In genomic region chr20:22680031-22680740, GRCh38 we compare ENCODE assay signal across 26 cellular contexts.
"Had no signal": no experiment of that assay in that cellular context is flagged by ENCODE, and none has a peak within 500 bp of the region (broad histone marks: within the 10 kb centered on the region; RNA-seq: fewer than 3 reads in every experiment).

No MANE protein-coding gene starts in this region.

- ATAC-seq: SK-N-SH treated with all-trans-retinoic acid at 6 μM for 48 hours had no signal

- H3K4me3 ChIP-seq: MG63, Peyer's patch, SJSA1 had no signal

- H3K27ac ChIP-seq: Peyer's patch, RWPE1, SJSA1 had no signal

- H3K9me3 ChIP-seq: MG63, SJSA1 had no signal

- H3K4me1 ChIP-seq: Peyer's patch, SJSA1 had no signal

- FAIRE-seq: TTC549 had no signal

- H3K27me3 ChIP-seq: MG63, Peyer's patch, SJSA1 had no signal

- H3K36me3 ChIP-seq: MG63, Peyer's patch, SJSA1 had no signal

- DNase-seq: activated B cell treated with CpG ODN at 0.5 μM for 24 hours; activated CD4-positive, alpha-beta memory T cell treated with anti-CD3 and anti-CD28 coated beads for 36 hours; activated CD4-positive, alpha-beta T cell treated with anti-CD3 and anti-CD28 coated beads for 1 hour; activated CD4-positive, alpha-beta T cell treated with anti-CD3 and anti-CD28 coated beads, Interleukin-2, amount 10 ng/mL, durations not matched to agents 7 days and 5 days; activated gamma-delta T cell treated with Interleukin-2 at 50 U/mL for 16 hours; activated naive CD4-positive, alpha-beta T cell treated with anti-CD3 and anti-CD28 coated beads, Interleukin-2, amount 10 ng/mL, durations not matched to agents 7 days and 5 days; activated naive CD8-positive, alpha-beta T cell treated with anti-CD3 and anti-CD28 coated beads for 36 hours; activated T-cell treated with anti-CD3 and anti-CD28 coated beads for 4 hours; activated T-cell treated with anti-CD3 and anti-CD28 coated beads, Interleukin-2, amount 50 U/mL, for 48 hours; MG63; MV-4-11; NCI-H1092 treated with DMSO at 0.1 percent for 48 hours; NCI-H1417 treated with DMSO at 0.1 percent for 48 hours; NCI-H1694; NCI-H2029; NCI-H2107; NCI-H345; NCI-H510A; NK-92 treated with Interleukin-12 subunit alpha and Interleukin-12 subunit beta, amount 100 ng/mL, for 24 hours; OCI-M1; Peyer's patch; SHP77 had no signal
